8 cellular contexts compared by ENCODE assay signal in the genomic region with DNA sequence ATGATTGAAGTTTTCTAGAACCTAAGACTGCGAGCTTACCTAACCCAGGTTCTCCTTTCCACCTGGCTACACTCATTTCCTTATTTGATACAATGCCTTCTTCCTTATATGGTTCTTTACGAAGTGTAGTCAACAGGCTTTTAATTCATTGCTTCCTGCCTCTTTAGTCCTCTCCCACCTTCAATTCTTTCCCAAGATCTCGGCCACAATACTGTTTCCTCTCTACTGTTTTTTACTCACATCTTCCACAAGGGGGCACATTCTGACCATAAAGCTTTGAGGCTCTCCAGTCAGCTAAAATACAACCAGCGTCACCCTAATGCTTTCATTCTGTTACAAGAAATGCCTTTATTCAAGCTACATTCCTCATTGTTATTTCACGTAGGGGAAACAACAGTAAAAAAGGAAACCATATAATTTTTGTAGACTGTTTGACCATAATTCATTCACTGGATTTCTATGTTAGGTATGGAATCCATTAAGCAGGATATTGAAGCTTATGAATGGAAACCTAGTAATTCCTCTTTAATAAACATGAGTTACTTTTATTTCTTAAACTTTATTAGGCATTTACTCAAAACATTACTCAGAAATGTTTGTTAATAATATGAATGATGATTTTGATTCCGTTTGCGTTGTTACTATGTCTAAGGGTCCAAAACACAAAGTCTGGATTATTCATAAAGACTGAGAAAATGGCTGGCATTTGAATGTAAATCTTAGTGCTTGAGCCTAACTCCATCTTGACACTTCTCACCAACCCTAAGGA. TPM values are rescaled to one million over a fixed set of nuclear protein-coding genes. Genes with fewer than 3 reads are reported as not detected.
DNase-seq lines count a peak whose midpoint lies in the region; ATAC-seq, FAIRE-seq and TF ChIP-seq lines count a peak whose summit lies in the region.
"Had no signal": no experiment of that assay in that cellular context is flagged by ENCODE, and none has a peak within 500 bp of the region (broad histone marks: within the 10 kb centered on the region; RNA-seq: fewer than 3 reads in every experiment).

No MANE protein-coding gene starts in this region.

- peak overlapping the region; percentile 95 for H2AK9ac ChIP-seq in IMR-90 (replicated peaks; ENCODE audit: low read depth, low read length, poor library complexity)

- H3K27me3 Mint-ChIP-seq in GM23338 (ENCODE audit: insufficient read depth, low read depth, poor library complexity) (no peaks in the 10 kb centered on the region), MCF 10A (ENCODE audit: insufficient read depth, unreplicated experiment) (no peaks in the 10 kb centered on the region)

- peaks cover 21% of the 10 kb centered on the region for H3K9me1 ChIP-seq in IMR-90 (ENCODE audit: insufficient read depth, low read length)

- H3K9me3 ChIP-seq in IMR-90 (ENCODE audit: control insufficient read depth, insufficient read depth, low read length) (no peaks in the 10 kb centered on the region), kidney (ENCODE audit: control insufficient read depth in 1 of 2, low read length in 2 of 2) (no peaks in the 10 kb centered on the region), suprapubic skin (no peaks in the 10 kb centered on the region)

- TF ChIP-seq EP300 in suprapubic skin (IDR thresholded peaks at IDR 0.05) = no peak

- FAIRE-seq in kidney (lab: Jason Lieb, UNC) = peak; percentile 94
- FAIRE-seq: frontal cortex had no signal

- BruUV-seq in IMR-90 (replicated peaks; lab: Mats Ljungman, UMichigan) (TSS peak; percentile 80), MCF 10A (replicated peaks; lab: Mats Ljungman, UMichigan) (no TSS peak)

- H3K27ac ChIP-seq in GM23338 (ENCODE audit: low read depth) = no peak overlapping the region
- H3K27ac ChIP-seq in IMR-90 (ENCODE audit: insufficient read depth, low read length) = peak overlapping the region; percentile 86
- no peak overlapping the region for H3K27ac ChIP-seq in kidney (ENCODE audit: low read depth in 2 of 2, low read length in 2 of 2)
- no peak overlapping the region for H3K27ac ChIP-seq in suprapubic skin

- H3K4me3 Mint-ChIP-seq in GM23338 (no peak overlapping the region), MCF 10A (ENCODE audit: unreplicated experiment) (no peak overlapping the region)

- ATAC-seq in GM23338 (peak; percentile 97), IMR-90 (ENCODE audit: low read depth) (peak; percentile 73)

- peak overlapping the region; percentile 85 for H3K9ac ChIP-seq in IMR-90 (ENCODE audit: low read depth, low read length)
- H3K9ac ChIP-seq in kidney (ENCODE audit: low read length in 2 of 2) = no peak overlapping the region

- peak; percentile 83 for TF ChIP-seq RAD21 in IMR-90 (IDR thresholded peaks at IDR 0.05; ENCODE audit: low read length)

- H4K5ac ChIP-seq in IMR-90 (ENCODE audit: low read depth, low read length) = peak overlapping the region; percentile 90

- H3K4me2 ChIP-seq in GM23338 (no peak overlapping the region), IMR-90 (ENCODE audit: low read depth, low read length) (peak overlapping the region; percentile 79)

- in situ Hi-C loops in IMR-90 (cut with MboI; ENCODE audit: low sequenced_read_pairs) = no loop called here

- H2BK5ac ChIP-seq in IMR-90 (ENCODE audit: low read depth, low read length, poor library complexity, severe bottlenecking) = peak overlapping the region; percentile 90

- peak overlapping the region; percentile 93 for H3K56ac ChIP-seq in IMR-90 (ENCODE audit: extremely low read depth, insufficient read depth, low read length)

- H3K14ac ChIP-seq in IMR-90 (replicated peaks; ENCODE audit: low read depth, low read length) = peak overlapping the region; percentile 88

- POLR2A ChIA-PET in IMR-90 (lab: Charles Lee; ENCODE audit: unreplicated experiment) = interaction anchor here (0.9 to 1.9 kb wide), 4 partner anchors 10 to 96 kb away, joined by 3 to 8 read pairs (median 4); a partner anchor contains a TSS
- POLR2A ChIA-PET in MCF 10A (lab: Yijun Ruan, JAX) = interaction anchor here (0.8 to 2.0 kb wide), 3 partner anchors 34 to 1112 kb away, joined by 3 to 8 read pairs (median 8); a partner anchor contains a TSS

- peak overlapping the region; percentile 99 for H2AK5ac ChIP-seq in IMR-90 (ENCODE audit: low read depth, low read length)

- peak overlapping the region; percentile 86 for H2BK120ac ChIP-seq in IMR-90 (ENCODE audit: low read depth, low read length)

- peak overlapping the region; percentile 89 for H2BK20ac ChIP-seq in IMR-90 (ENCODE audit: low read depth, low read length)

- H3K9me3 Mint-ChIP-seq in GM23338 (no peaks in the 10 kb centered on the region; the same call in 2 of the 3 replicates), MCF 10A (ENCODE audit: unreplicated experiment) (no peaks in the 10 kb centered on the region)

- no peak for TF ChIP-seq POLR2A in IMR-90 (IDR thresholded peaks at IDR 0.05; ENCODE audit: low read depth, low read length)
- TF ChIP-seq POLR2A in suprapubic skin (IDR thresholded peaks at IDR 0.05) = no peak

- WGBS in IMR-90 (ENCODE audit: extremely low coverage in 2 of 2, insufficient read length in 1 of 2), 2 experiments = 43% methylated on average over 2 of the region's 7 CpGs; no CpG with 5 or more reads in 1 of the 2 experiments
- WGBS in suprapubic skin = 37% methylated on average over 7 of the region's 7 CpGs

- H3K18ac ChIP-seq in IMR-90 (ENCODE audit: low read depth, low read length) = peak overlapping the region; percentile 88

- H3K23ac ChIP-seq in IMR-90 (ENCODE audit: low read depth, low read length) = peak overlapping the region; percentile 97

- DNase-seq in GM23338 (ENCODE audit: low spot score) (peak; percentile 95), IMR-90 (peak; percentile 92), NOMO-1 treated with DMSO at 0.1 percent for 48 hours (lab: John Stamatoyannopoulos, UW; ENCODE audit: unreplicated experiment) (peak; percentile 86), MCF 10A (ENCODE audit: unreplicated experiment) (peak; percentile 89), kidney (no peak), suprapubic skin (ENCODE audit: low spot score in 2 of 2) (no peak)

- H4K91ac ChIP-seq in IMR-90 (ENCODE audit: insufficient read depth, low read depth, low read length) = peak overlapping the region; percentile 96

- peak overlapping the region; percentile 93 to 98 for H4K8ac ChIP-seq in IMR-90 (ENCODE audit: low read depth in 2 of 2, low read length in 2 of 2)

- no peaks in the 10 kb centered on the region for H3K27me3 ChIP-seq in GM23338 (ENCODE audit: insufficient read depth)
- H3K27me3 ChIP-seq in IMR-90 (ENCODE audit: control insufficient read depth, insufficient read depth, low read length) = no peaks in the 10 kb centered on the region
- no peaks in the 10 kb centered on the region for H3K27me3 ChIP-seq in suprapubic skin

- no peaks in the 10 kb centered on the region for H3K79me2 ChIP-seq in GM23338 (replicated peaks; ENCODE audit: insufficient read depth)

- H3F3A ChIP-seq in GM23338 (replicated peaks; ENCODE audit: low read depth) = no peaks in the 10 kb centered on the region

- H3K9me2 ChIP-seq in GM23338 (ENCODE audit: insufficient read depth) = no peaks in the 10 kb centered on the region

- H3K4me1 Mint-ChIP-seq in GM23338 (no peaks in the 10 kb centered on the region), MCF 10A (ENCODE audit: insufficient read depth, unreplicated experiment) (no peaks in the 10 kb centered on the region)

- peaks cover 10 to 37% of the 10 kb centered on the region in 2 experiments; a peak in 3 of 4 replicates for H3K79me1 ChIP-seq in IMR-90 (ENCODE audit: low read depth in 1 of 2, low read length in 2 of 2)

- H4K20me1 ChIP-seq in GM23338 (replicated peaks; ENCODE audit: insufficient read depth) = no peaks in the 10 kb centered on the region
- no peaks in the 10 kb centered on the region for H4K20me1 ChIP-seq in IMR-90 (ENCODE audit: insufficient read depth, low read length)

- TF ChIP-seq CTCF in GM12872 (IDR thresholded peaks at IDR 0.05; ENCODE audit: insufficient read depth, low read depth, low read length) (peak; percentile 69), GM23338 (conservative IDR thresholded peaks at IDR 0.05; ENCODE audit: low read depth in 2 of 2) (peak; percentile 88 to 94), IMR-90 (conservative IDR thresholded peaks at IDR 0.05; ENCODE audit: low read depth, low read length) (peak; percentile 86), MCF 10A (IDR thresholded peaks at IDR 0.05; ENCODE audit: unreplicated experiment) (peak; percentile 66), kidney (IDR thresholded peaks at IDR 0.05; ENCODE audit: borderline replicate concordance, extremely low read depth, insufficient read depth) (peak; percentile 72), suprapubic skin (IDR thresholded peaks at IDR 0.05) (peak; percentile 52 to 60)

- H3K4ac ChIP-seq in IMR-90 (ENCODE audit: low read depth, low read length) = peak overlapping the region; percentile 96

- no peaks in the 10 kb centered on the region for H3K36me3 Mint-ChIP-seq in GM23338 (ENCODE audit: low read depth)
- no peaks in the 10 kb centered on the region for H3K36me3 Mint-ChIP-seq in MCF 10A (ENCODE audit: insufficient read depth, unreplicated experiment)

- no peak overlapping the region for H3K27ac Mint-ChIP-seq in GM23338
- no peak overlapping the region for H3K27ac Mint-ChIP-seq in MCF 10A (ENCODE audit: low read depth, unreplicated experiment)

- H2AFZ ChIP-seq in GM23338 (peak overlapping the region; percentile 3; the same call in 1 of the 2 replicates), IMR-90 (replicated peaks; ENCODE audit: low read length, poor library complexity) (peak overlapping the region; percentile 91)

- H3K4me1 ChIP-seq in GM23338 (ENCODE audit: insufficient read depth) (no peaks in the 10 kb centered on the region), IMR-90 (ENCODE audit: control insufficient read depth, insufficient read depth, low read length) (peaks cover 25% of the 10 kb centered on the region), kidney (ENCODE audit: control insufficient read depth in 1 of 2, insufficient read depth in 1 of 2, low read depth in 1 of 2, low read length in 2 of 2) (no peaks in the 10 kb centered on the region), suprapubic skin (no peaks in the 10 kb centered on the region)

- intact Hi-C loops in IMR-90 (cut with micrococcal nuclease) = loop anchor here (1.0 to 10.0 kb wide), 8 partner anchors 40 to 1262 kb away; a partner anchor contains a TSS
- intact Hi-C loops in MCF 10A (cut with micrococcal nuclease) = loop anchor here (1.0 to 5.0 kb wide), 6 partner anchors 40 to 1260 kb away; a partner anchor contains a TSS
- intact Hi-C loops in kidney (cut with DNase I) = no loop called here

- no peak overlapping the region for H3K4me3 ChIP-seq in GM23338
- peak overlapping the region; percentile 27; the same call in 1 of the 2 replicates for H3K4me3 ChIP-seq in IMR-90 (ENCODE audit: insufficient read depth, low read depth, low read length)
- no peak overlapping the region for H3K4me3 ChIP-seq in kidney (ENCODE audit: low read length in 2 of 2)
- no peak overlapping the region for H3K4me3 ChIP-seq in suprapubic skin

- no peaks in the 10 kb centered on the region for H3K36me3 ChIP-seq in GM23338 (ENCODE audit: insufficient read depth)
- no peaks in the 10 kb centered on the region for H3K36me3 ChIP-seq in IMR-90 (ENCODE audit: control insufficient read depth, insufficient read depth, low read length)
- no peaks in the 10 kb centered on the region for H3K36me3 ChIP-seq in kidney (ENCODE audit: control insufficient read depth in 1 of 2, insufficient read depth in 2 of 2, low read length in 2 of 2)
- H3K36me3 ChIP-seq in suprapubic skin = no peaks in the 10 kb centered on the region

- CTCF ChIA-PET in IMR-90 (lab: Yijun Ruan, JAX) (interaction anchor here (0.6 to 3.1 kb wide), 22 partner anchors 10 to 999 kb away, joined by 3 to 65 read pairs (median 3); no protein-coding TSS in a partner anchor), MCF 10A (lab: Yijun Ruan, JAX) (interaction anchor here (0.5 to 6.5 kb wide), 63 partner anchors 9 to 1418 kb away, joined by 3 to 67 read pairs (median 4); a partner anchor contains a TSS)

- dilution Hi-C loops in IMR-90 (cut with HindIII; ENCODE audit: low sequenced_read_pairs, unreplicated experiment) = no loop called here

- peak overlapping the region; percentile 98; the same call in 2 of the 3 replicates for H2BK15ac ChIP-seq in IMR-90 (ENCODE audit: low read depth, low read length)

RNA-seq across cellular contexts. Expression of a gene that starts 29.5 kb away (rescaled TPM):
- 31.8 and 33.8 TPM in 2 replicates for total RNA-seq in GM23338 (2014; rRNA removed; shearing (Covaris generic))
- 9.6 and 15.4 TPM in 2 replicates for polyA plus RNA-seq in GM23338 (2016; fragmentation: Nextera tagmentation; extraction: Ambion mirVana)
- total RNA-seq in IMR-90 (2012; rRNA removed) = 99.4 and 130 TPM in 2 replicates
- polyA plus RNA-seq in IMR-90 (2012; rRNA removed) = 26.0 and 30.5 TPM in 2 replicates
- polyA plus RNA-seq in IMR-90 (2012; cell fraction: cytosol; rRNA removed) = 6.7 and 7.6 TPM in 2 replicates
- 4.5 and 34.9 TPM in 2 replicates for polyA plus RNA-seq in IMR-90 (2012; cell fraction: nucleus; rRNA removed; ENCODE audit: low replicate concordance)
- total RNA-seq in MCF 10A (2022) = 2.4 TPM in 2 replicates
- 17.8 TPM for total RNA-seq in kidney
- polyA plus RNA-seq in kidney (ENCODE audit: insufficient read depth, low read depth, low replicate concordance) = 29.2 TPM
- 1 to 10 TPM; 2.9 to 9.3 (median 5.7) TPM for total RNA-seq in suprapubic skin

Comparison
In these comparisons a context has a peak if more than half of its experiments do, and no peak if none do; other contexts are left out.
1. DNase-seq: peak in GM23338 (single experiment), IMR-90 (single experiment), NOMO-1 treated with DMSO at 0.1 percent for 48 hours (single experiment) and MCF 10A (single experiment); none in kidney (single experiment) and suprapubic skin (0 of 2).
2. Peak in every context shown above with its lines, with median percentiles within 50 percentile points of each other: CTCF ChIP-seq.